28 cellular contexts compared by ENCODE assay signal in genomic region chr5:12384005-12384404, GRCh38.
"Had no signal": no experiment of that assay in that cellular context is flagged by ENCODE, and none has a peak within 500 bp of the region (broad histone marks: within the 10 kb centered on the region; RNA-seq: fewer than 3 reads in every experiment).

No MANE protein-coding gene starts in this region.

- H3K4me1 Mint-ChIP-seq: immature natural killer cell; mesothelial cell of epicardium; naive B cell; natural killer cell; nephron progenitor cell; stimulated activated naive B cell treated with anti-CD40 and anti-IgM and Interleukin-4, amounts not matched to agents 10 μg/mL and 1 μg/mL and 100 μg/mL, for 72 hours had no signal

- FAIRE-seq: islet of Langerhans, kidney had no signal

- H3K27ac Mint-ChIP-seq: immature natural killer cell; mesothelial cell of epicardium; naive B cell; natural killer cell; nephron progenitor cell; progenitor cell of endocrine pancreas; stimulated activated naive B cell treated with anti-CD40 and anti-IgM and Interleukin-4, amounts not matched to agents 10 μg/mL and 1 μg/mL and 100 μg/mL, for 72 hours had no signal

- ATAC-seq: left colon; natural killer cell; stimulated activated naive CD8-positive, alpha-beta T cell treated with anti-CD3 and anti-CD28 coated beads, Interleukin-15, Interleukin-2, amounts not matched to agents 100 U/mL and 50 U/mL, for 24 hours had no signal

- H3K4me3 ChIP-seq: left ventricle myocardium inferior, lung, ovary, right atrium auricular region, right lobe of liver, smooth muscle cell, stomach, testis, thyroid gland, upper lobe of right lung had no signal

- DNase-seq: hypothalamus; immature natural killer cell; kidney; left colon; left ventricle myocardium inferior; mesendoderm; naive B cell; natural killer cell; nephron progenitor cell; ovary; right lobe of liver; stimulated activated CD4-positive, alpha-beta T cell treated with anti-CD3 and anti-CD28 coated beads, Interleukin-1b, Interleukin-23, amount 100 ng/mL, for 48 hours; stimulated activated CD4-positive, alpha-beta T cell treated with anti-CD3 and anti-CD28 coated beads, Interleukin-2, amount 100 ng/mL, for 48 hours; stimulated activated CD4-positive, alpha-beta T cell treated with anti-CD3 and anti-CD28 coated beads, Interleukin-4, amount 100 ng/mL, for 4 hours; stimulated activated CD8-positive, alpha-beta memory T cell treated with anti-CD3 and anti-CD28 coated beads, Interleukin-4, amount 100 ng/mL, for 48 hours; stimulated activated naive B cell treated with anti-CD40 and anti-IgM and Interleukin-4, amounts not matched to agents 10 μg/mL and 1 μg/mL and 100 μg/mL, for 72 hours; stimulated activated naive CD8-positive, alpha-beta T cell treated with anti-CD3 and anti-CD28 coated beads, Interleukin-15, Interleukin-2, amounts not matched to agents 100 U/mL and 50 U/mL, for 24 hours; stomach; testis; thyroid gland; trophoblast cell had no signal

- H3K4me3 Mint-ChIP-seq: immature natural killer cell; mesothelial cell of epicardium; naive B cell; natural killer cell; nephron progenitor cell; stimulated activated naive B cell treated with anti-CD40 and anti-IgM and Interleukin-4, amounts not matched to agents 10 μg/mL and 1 μg/mL and 100 μg/mL, for 72 hours had no signal

- H3K27me3 ChIP-seq: ovary, right atrium auricular region, right lobe of liver, stomach, testis, thyroid gland, upper lobe of right lung had no signal

- H3K27ac ChIP-seq: left ventricle myocardium inferior, ovary, right atrium auricular region, right lobe of liver, stomach, testis, thyroid gland, upper lobe of right lung had no signal

- H3K27me3 Mint-ChIP-seq: naive B cell; progenitor cell of endocrine pancreas; stimulated activated naive B cell treated with anti-CD40 and anti-IgM and Interleukin-4, amounts not matched to agents 10 μg/mL and 1 μg/mL and 100 μg/mL, for 72 hours had no signal

- H3K9me3 ChIP-seq: ovary, right lobe of liver, testis, thyroid gland, upper lobe of right lung had no signal

- H3K36me3 ChIP-seq: left ventricle myocardium inferior, ovary, right atrium auricular region, right lobe of liver, stomach, thyroid gland, upper lobe of right lung had no signal

- H3K4me1 ChIP-seq: left ventricle myocardium inferior, right atrium auricular region, right lobe of liver, stomach, testis, thyroid gland, upper lobe of right lung had no signal

- H3K36me3 Mint-ChIP-seq: immature natural killer cell; mesothelial cell of epicardium; naive B cell; stimulated activated naive B cell treated with anti-CD40 and anti-IgM and Interleukin-4, amounts not matched to agents 10 μg/mL and 1 μg/mL and 100 μg/mL, for 72 hours had no signal

- H3K4me2 ChIP-seq: smooth muscle cell had no signal
